13 cellular contexts compared by ENCODE assay signal in genomic region chr5:151896041-151896691, GRCh38. TPM values are rescaled to one million over a fixed set of nuclear protein-coding genes. Genes with fewer than 3 reads are reported as not detected.
DNase-seq lines count a peak whose midpoint lies in the region; ATAC-seq and TF ChIP-seq lines count a peak whose summit lies in the region.
"Had no signal": no experiment of that assay in that cellular context is flagged by ENCODE, and none has a peak within 500 bp of the region (broad histone marks: within the 10 kb centered on the region; RNA-seq: fewer than 3 reads in every experiment).

No MANE protein-coding gene starts in this region.

- H3K9me3 Mint-ChIP-seq in CD14-positive monocyte: peaks cover 0 to 3% (median 0%) of the 10 kb centered on the region in 7 donors

- H3K4me1 ChIP-seq in left lung: no peaks in the 10 kb centered on the region
- H3K4me1 ChIP-seq: tibial nerve had no signal

- H3K4me3 Mint-ChIP-seq in CD14-positive monocyte: no peak overlapping the region

- H3K27ac Mint-ChIP-seq in CD14-positive monocyte: no peak overlapping the region

- H3K27me3 ChIP-seq in brain microvascular endothelial cell (replicated peaks) (no peaks in the 10 kb centered on the region), left lung (no peaks in the 10 kb centered on the region)
- H3K27me3 ChIP-seq: tibial nerve had no signal

- H3K4me1 Mint-ChIP-seq in CD14-positive monocyte: no peaks in the 10 kb centered on the region

- DNase-seq in DMS 273 (lab: John Stamatoyannopoulos, UW; ENCODE audit: unreplicated experiment) (peak; percentile 60), NCI-H1694 (lab: John Stamatoyannopoulos, UW) (peak; percentile 24), brain microvascular endothelial cell (peak; percentile 91), left lung (no peak), SIG-M5 (lab: John Stamatoyannopoulos, UW) (no peak), CD14-positive monocyte (ENCODE audit: low spot score) (no peak), NCI-H146 treated with DMSO at 0.1 percent for 48 hours (lab: John Stamatoyannopoulos, UW; ENCODE audit: unreplicated experiment) (no peak), HuH-7.5 (ENCODE audit: low spot score) (no peak)
- DNase-seq: activated T-cell treated with anti-CD3 and anti-CD28 coated beads, Interleukin-2, amount 50 U/mL, for 48 hours; NCI-H1930 had no signal

- ATAC-seq in left lung: peak; percentile 57

- H3K4me3 ChIP-seq in brain microvascular endothelial cell (ENCODE audit: low read depth, low read length) (no peak overlapping the region), left lung (no peak overlapping the region)
- H3K4me3 ChIP-seq: tibial nerve had no signal

- H3K27ac ChIP-seq in brain microvascular endothelial cell: peak overlapping the region; percentile 86
- H3K27ac ChIP-seq in left lung: no peak overlapping the region
- H3K27ac ChIP-seq: tibial nerve had no signal

- H3K36me3 ChIP-seq in brain microvascular endothelial cell (replicated peaks): no peaks in the 10 kb centered on the region
- H3K36me3 ChIP-seq in left lung: no peaks in the 10 kb centered on the region
- H3K36me3 ChIP-seq: tibial nerve had no signal

- TF ChIP-seq CTCF in brain microvascular endothelial cell (IDR thresholded peaks at IDR 0.05; ENCODE audit: low read depth, low read length, missing control alignments) (no peak), left lung (IDR thresholded peaks at IDR 0.05) (no peak), CD14-positive monocyte (IDR thresholded peaks at IDR 0.05) (no peak)

- intact Hi-C loops in left lung (cut with DNase I) (no loop called here), CD14-positive monocyte (cut with micrococcal nuclease) (no loop called here)

- no peaks in the 10 kb centered on the region for H3K36me3 Mint-ChIP-seq in CD14-positive monocyte

- in situ Hi-C loops in brain microvascular endothelial cell (cut with HindIII; ENCODE audit: low pct_ligation_motif_present, low sequenced_read_pairs): no loop called here

- no peaks in the 10 kb centered on the region for H3K9me3 ChIP-seq in left lung
- H3K9me3 ChIP-seq: tibial nerve had no signal

- peaks cover 0 to 1% (median 0%) of the 10 kb centered on the region in 3 donors for H3K27me3 Mint-ChIP-seq in CD14-positive monocyte (ENCODE audit: low read depth in 3 of 3)

RNA-seq across cellular contexts. Expression of gene GLRA1, which starts 28.5 kb away (rescaled TPM):
- total RNA-seq in left lung: not detected
- polyA plus RNA-seq in CD14-positive monocyte: not detected
- total RNA-seq: mononuclear cell; T-helper 2 cell treated with Interferon-gamma antibody and Interleukin-4, amounts not matched to agents 100 ng/mL and 5 ng/mL, for 36 hours; tibial nerve had no signal

Comparison
In these comparisons a context has a peak if more than half of its experiments do, and no peak if none do; other contexts are left out.
1. DNase-seq: peak in DMS 273 (single experiment), NCI-H1694 (single experiment) and brain microvascular endothelial cell (single experiment); none in left lung (0 of 2), SIG-M5 (single experiment), CD14-positive monocyte (single experiment), NCI-H146 treated with DMSO at 0.1 percent for 48 hours (single experiment) and HuH-7.5 (single experiment).